ENCODE assay signal across 1 cellular context in the genomic region with DNA sequence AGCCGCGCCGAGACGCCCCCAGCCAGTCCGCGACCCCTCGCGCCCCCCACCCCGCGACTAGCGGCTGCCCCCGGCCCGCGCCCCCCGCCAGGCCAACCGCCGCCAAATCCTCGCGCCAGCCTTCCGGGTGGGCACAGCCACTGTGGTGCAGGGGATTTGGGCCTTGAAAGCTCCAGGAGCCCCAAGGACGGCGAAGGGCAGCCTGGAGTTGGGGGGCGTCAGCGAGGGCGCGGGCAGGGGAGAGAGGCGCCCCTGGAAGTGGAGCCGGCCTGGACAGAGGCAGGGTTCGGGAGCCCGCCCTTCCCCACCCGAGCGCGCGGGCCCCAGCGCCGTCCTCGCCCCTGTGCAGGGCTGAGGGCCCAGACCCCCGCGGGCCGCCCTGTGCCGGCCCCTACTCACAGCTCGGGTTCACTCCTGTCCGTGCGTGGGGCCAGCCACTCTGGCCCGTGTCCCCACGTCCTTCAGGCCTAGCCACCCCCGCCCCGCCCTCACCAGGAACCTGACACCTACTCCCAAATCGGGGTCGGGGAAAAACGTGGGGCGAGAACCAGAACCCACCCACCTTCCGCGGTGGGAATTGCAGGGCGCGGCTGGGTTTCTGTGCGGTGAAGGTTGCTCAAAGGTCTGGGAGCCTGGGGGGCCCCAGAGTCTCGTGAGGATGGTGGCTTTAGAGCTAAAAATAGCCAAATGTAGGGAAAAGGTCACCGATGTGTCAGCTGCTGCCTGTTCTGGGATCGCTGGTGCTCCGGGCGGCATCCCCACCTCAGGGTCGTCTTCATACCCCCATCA.
TF ChIP-seq lines count a peak whose summit lies in the region.

A gene (minus strand): TSS at position 441 of the 789 bp plus-strand sequence. CDS start 512 bp downstream, outside the sequence.

TF ChIP-seq in H1, 55 proteins besides CTCF, POLR2A, EP300 and RAD21:
- TF ChIP-seq KDM5A (IDR thresholded peaks at IDR 0.05; ENCODE audit: low read length), result no peak
- no peak for TF ChIP-seq EZH2 (IDR thresholded peaks at IDR 0.05; ENCODE audit: low read depth, low read length, severe bottlenecking)
- no peak for TF ChIP-seq CTBP2 (IDR thresholded peaks at IDR 0.05; ENCODE audit: borderline replicate concordance, insufficient read depth, insufficient read length, low read length)
- no peak for TF ChIP-seq CREB1 (IDR thresholded peaks at IDR 0.05)
